39 cellular contexts compared by ENCODE assay signal in genomic region chr3:21292971-21293370, GRCh38.
"Had no signal": no experiment of that assay in that cellular context is flagged by ENCODE, and none has a peak within 500 bp of the region (broad histone marks: within the 10 kb centered on the region; RNA-seq: fewer than 3 reads in every experiment).

No MANE protein-coding gene starts in this region.

- H3K27ac ChIP-seq: adrenal gland, body of pancreas, breast epithelium, Peyer's patch, VCaP had no signal

- H3K9me3 ChIP-seq: adrenal gland, breast epithelium, MG63, Peyer's patch had no signal

- H3K27me3 ChIP-seq: adrenal gland, body of pancreas, breast epithelium, MG63, Peyer's patch had no signal

- H3K36me3 ChIP-seq: adrenal gland, breast epithelium, MG63, Peyer's patch had no signal

- DNase-seq: activated B cell treated with CpG ODN at 0.5 μM for 24 hours; activated CD4-positive, alpha-beta memory T cell treated with anti-CD3 and anti-CD28 coated beads for 36 hours; activated CD4-positive, alpha-beta T cell treated with anti-CD3 and anti-CD28 coated beads for 4 hours; activated CD4-positive, alpha-beta T cell treated with anti-CD3 and anti-CD28 coated beads, Interleukin-2, amount 50 U/mL, for 1 hour; activated CD4-positive, CD25-positive, alpha-beta regulatory T cell treated with anti-CD3 and anti-CD28 coated beads, Interleukin-2, amount 50 U/mL, for 72 hours; activated CD8-positive, alpha-beta memory T cell treated with anti-CD3 and anti-CD28 coated beads, Interleukin-2, amount 50 U/mL, for 4 hours; activated gamma-delta T cell treated with Interleukin-2 at 50 U/mL for 16 hours; activated naive CD4-positive, alpha-beta T cell treated with anti-CD3 and anti-CD28 coated beads for 36 hours; activated T-cell treated with anti-CD3 and anti-CD28 coated beads for 4 hours; activated T-cell treated with anti-CD3 and anti-CD28 coated beads, Interleukin-2, amount 50 U/mL, for 4 hours; adrenal gland; body of pancreas; caudate nucleus; Karpas-422; KBM-7; MG63; NCI-H1048; NCI-H1105 treated with DMSO at 0.1 percent for 48 hours; NCI-H1436; NCI-H1694; NCI-H1930; NCI-H2081 treated with DMSO at 0.1 percent for 48 hours; NCI-H226; NCI-H446 treated with DMSO at 0.1 percent for 48 hours; NCI-H524; NCI-H69; NCI-H82; NK-92 treated with Interleukin-12 subunit alpha and Interleukin-12 subunit beta, amount 100 ng/mL, for 24 hours; PC-3; Peyer's patch; Right ventricle myocardium superior; RPMI8226; SW 1271; T-helper 1 cell; T-helper 2 cell; T-helper 9 cell had no signal

- ATAC-seq: activated naive CD4-positive, alpha-beta T cell treated with anti-CD3 and anti-CD28 coated beads, Interleukin-2, amount 50 U/mL, for 72 hours; activated T-cell treated with anti-CD3 and anti-CD28 coated beads, Interleukin-2, amount 50 U/mL, for 4 hours; body of pancreas; PC-3 had no signal

- H3K4me3 ChIP-seq: adrenal gland, body of pancreas, breast epithelium, MG63, Peyer's patch had no signal

- H3K4me1 ChIP-seq: adrenal gland, body of pancreas, breast epithelium, Peyer's patch had no signal
